11 cellular contexts compared by ENCODE assay signal in the genomic region with DNA sequence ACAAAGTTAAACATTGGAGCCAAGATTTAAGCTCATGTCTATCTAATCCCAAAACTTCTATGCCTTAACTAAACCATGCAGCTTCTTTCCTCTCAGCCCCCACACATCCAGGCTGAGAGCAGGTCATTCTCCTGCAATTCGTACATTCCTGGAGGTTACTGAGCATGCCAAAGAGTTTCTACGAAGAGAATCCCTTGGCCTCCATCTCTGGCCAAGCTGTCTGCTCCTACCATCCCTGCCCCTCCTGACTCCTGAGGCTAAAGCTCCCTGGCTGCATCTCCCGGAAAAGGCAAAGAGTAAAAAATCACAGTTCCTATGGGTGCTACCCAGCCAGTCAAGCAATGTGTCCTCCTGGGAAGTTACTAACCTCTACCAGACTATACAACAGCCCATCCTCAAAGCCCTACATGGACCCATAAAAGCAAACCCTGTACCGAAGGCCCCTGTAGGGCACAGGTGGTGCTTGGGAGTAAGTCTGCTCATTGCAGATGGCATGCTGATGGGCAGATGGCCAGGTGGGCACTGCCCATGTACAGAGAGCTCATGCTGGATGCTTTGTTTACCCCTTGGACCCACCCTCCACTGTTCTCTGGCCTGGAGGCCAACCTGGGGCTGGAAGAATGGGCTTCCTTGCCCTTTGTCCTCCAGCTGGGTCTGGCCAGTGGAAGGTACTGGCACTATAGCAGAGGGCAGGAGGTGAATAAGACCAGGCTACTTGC.
DNase-seq lines count a peak whose midpoint lies in the region; ATAC-seq and TF ChIP-seq lines count a peak whose summit lies in the region.
"Had no signal": no experiment of that assay in that cellular context is flagged by ENCODE, and none has a peak within 500 bp of the region (broad histone marks: within the 10 kb centered on the region; RNA-seq: fewer than 3 reads in every experiment).

No MANE protein-coding gene starts in this region.

- no peaks in the 10 kb centered on the region for H3K79me2 ChIP-seq in PC-3 (ENCODE audit: low read length)
- no peaks in the 10 kb centered on the region for H3K79me2 ChIP-seq in fibroblast of lung (ENCODE audit: control insufficient read depth, insufficient read depth, low read length)

- ATAC-seq in PC-3, result no peak

- H3K27me3 ChIP-seq in PC-3 (ENCODE audit: low read length) (no peaks in the 10 kb centered on the region), fibroblast of lung (ENCODE audit: control insufficient read depth, insufficient read depth, low read length) (no peaks in the 10 kb centered on the region)

- H3K9ac ChIP-seq in PC-3 (ENCODE audit: low read length) (no peak overlapping the region), fibroblast of lung (ENCODE audit: insufficient read depth, low read length) (no peak overlapping the region)

- H3F3A ChIP-seq in PC-3 (ENCODE audit: low read length, unreplicated experiment), result no peaks in the 10 kb centered on the region

- H4K20me1 ChIP-seq in PC-3 (ENCODE audit: low read length), result no peaks in the 10 kb centered on the region
- no peaks in the 10 kb centered on the region for H4K20me1 ChIP-seq in fibroblast of lung (ENCODE audit: control insufficient read depth, extremely low read depth, insufficient read depth, low read length)

- POLR2A ChIA-PET in PC-3 (lab: Charles Lee; ENCODE audit: unreplicated experiment), result no interaction called here

- intact Hi-C loops in PC-3 (cut with micrococcal nuclease), result no loop called here

- peak overlapping the region; percentile 46 for H3K4me2 ChIP-seq in PC-3 (ENCODE audit: low read length)
- H3K4me2 ChIP-seq in fibroblast of lung (ENCODE audit: extremely low read depth, insufficient read depth, low read length), result no peak overlapping the region

- H3K9me3 ChIP-seq in PC-3 (ENCODE audit: low read length), result no peaks in the 10 kb centered on the region
- H3K9me3 ChIP-seq in fibroblast of lung (ENCODE audit: control insufficient read depth, insufficient read depth, low read depth, low read length), result no peaks in the 10 kb centered on the region

- H3K36me3 ChIP-seq in PC-3 (ENCODE audit: low read depth, low read length) (no peaks in the 10 kb centered on the region), fibroblast of lung (ENCODE audit: control insufficient read depth, insufficient read depth, low read length) (no peaks in the 10 kb centered on the region)

- BruUV-seq in PC-3 (replicated peaks; lab: Mats Ljungman, UMichigan), result no TSS peak

- H3K27ac ChIP-seq in PC-3 (ENCODE audit: low read length), result no peak overlapping the region
- no peak overlapping the region for H3K27ac ChIP-seq in fibroblast of lung (ENCODE audit: insufficient read depth, low read length)
- H3K27ac ChIP-seq in substantia nigra (ENCODE audit: low read depth, low read length, poor library complexity, severe bottlenecking), result no peak overlapping the region

- H3K4me1 ChIP-seq in PC-3 (ENCODE audit: insufficient read depth, low read length), result peaks cover 20% of the 10 kb centered on the region
- peaks cover 11% of the 10 kb centered on the region for H3K4me1 ChIP-seq in fibroblast of lung (ENCODE audit: control insufficient read depth, extremely low read depth, insufficient read depth, low read length)

- no peak for TF ChIP-seq CTCF in PC-3 (conservative IDR thresholded peaks at IDR 0.05; ENCODE audit: low read depth, low read length)
- TF ChIP-seq CTCF in fibroblast of lung (conservative IDR thresholded peaks at IDR 0.05 in 1 of 2, IDR thresholded peaks at IDR 0.05 in 1 of 2; ENCODE audit: low read depth in 1 of 2, low read length in 2 of 2), result no peak

- H3K9me2 ChIP-seq in PC-3 (replicated peaks; ENCODE audit: low read length), result no peaks in the 10 kb centered on the region

- CTCF ChIA-PET in PC-3 (lab: Charles Lee), result interaction anchor here (0.6 kb wide), 2 partner anchors 26 to 848 kb away, joined by 3 to 4 read pairs; partner anchors contain the start of gene HS1BP3

- H2AFZ ChIP-seq in PC-3 (ENCODE audit: low read length) (no peak overlapping the region), fibroblast of lung (ENCODE audit: low read length) (no peak overlapping the region)

- H3K4me3 ChIP-seq in PC-3 (ENCODE audit: low read length) (no peak overlapping the region), fibroblast of lung (replicated peaks in 1 of 4; ENCODE audit: control extremely low read depth in 1 of 4, insufficient read depth in 1 of 4, low read depth in 3 of 4, low read length in 4 of 4) (no peak overlapping the region)

- DNase-seq in EH (ENCODE audit: low read depth) (peak; percentile 70), PC-3 (no peak), fibroblast of lung (ENCODE audit: low read depth in 2 of 2) (peak; percentile 29 to 84), renal cortical epithelial cell (ENCODE audit: low read depth) (peak; percentile 87), substantia nigra (lab: John Stamatoyannopoulos, UW) (no peak), T-helper 9 cell (no peak), inferior parietal cortex (ENCODE audit: extremely low spot score) (no peak)
- DNase-seq in activated CD4-positive, alpha-beta T cell treated with anti-CD3 and anti-CD28 coated beads, Interleukin-2, amount 50 U/mL, for 48 hours, result no peak
- DNase-seq: endodermal cell; NCI-H187 treated with DMSO at 0.1 percent for 48 hours; NK-92 treated with Interleukin-12 subunit alpha and Interleukin-12 subunit beta, amount 100 ng/mL, for 24 hours had no signal

Comparison
In these comparisons a context has a peak if more than half of its experiments do, and no peak if none do; other contexts are left out.
1. DNase-seq: peak in EH (single experiment), fibroblast of lung (2 of 2) and renal cortical epithelial cell (single experiment); none in PC-3 (single experiment), substantia nigra (0 of 49), T-helper 9 cell (single experiment), inferior parietal cortex (single experiment) and activated CD4-positive, alpha-beta T cell treated with anti-CD3 and anti-CD28 coated beads, Interleukin-2, amount 50 U/mL, for 48 hours (0 of 2).